ENCODE assay signal across 1 cellular context in the genomic region with DNA sequence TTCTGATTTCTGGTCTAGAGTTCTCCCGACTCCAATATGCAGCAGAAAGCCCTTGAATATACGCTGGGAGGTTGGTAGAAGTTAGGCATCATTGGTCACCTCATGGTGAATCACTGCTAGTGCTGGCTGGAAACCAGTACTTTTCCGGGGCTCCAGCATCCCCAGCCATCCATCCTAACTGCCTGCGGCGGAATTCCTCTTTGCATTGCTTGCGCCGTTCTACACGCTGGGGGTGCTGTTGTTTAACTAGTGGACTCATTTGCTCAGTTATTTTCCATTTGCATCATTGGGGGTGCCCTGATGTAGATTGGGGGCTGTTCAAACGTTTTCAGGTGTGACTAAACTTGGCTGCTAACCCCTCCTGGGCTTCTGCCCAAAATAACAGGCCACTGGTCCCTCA.
TF ChIP-seq lines count a peak whose summit lies in the region.

No MANE protein-coding gene starts in this region.

TF ChIP-seq in SK-N-SH treated with all-trans-retinoic acid at 6 μM for 48 hours, 23 proteins besides CTCF, POLR2A, EP300 and RAD21 (continued from another document):
- no peak for TF ChIP-seq ARNTL (CRISPR knock-in tag; IDR thresholded peaks at IDR 0.05; ENCODE audit: borderline replicate concordance, low read depth)
- TF ChIP-seq ZNF565 (CRISPR knock-in tag; conservative IDR thresholded peaks at IDR 0.05; ENCODE audit: low read depth), result no peak
- TF ChIP-seq, protein P1, sequence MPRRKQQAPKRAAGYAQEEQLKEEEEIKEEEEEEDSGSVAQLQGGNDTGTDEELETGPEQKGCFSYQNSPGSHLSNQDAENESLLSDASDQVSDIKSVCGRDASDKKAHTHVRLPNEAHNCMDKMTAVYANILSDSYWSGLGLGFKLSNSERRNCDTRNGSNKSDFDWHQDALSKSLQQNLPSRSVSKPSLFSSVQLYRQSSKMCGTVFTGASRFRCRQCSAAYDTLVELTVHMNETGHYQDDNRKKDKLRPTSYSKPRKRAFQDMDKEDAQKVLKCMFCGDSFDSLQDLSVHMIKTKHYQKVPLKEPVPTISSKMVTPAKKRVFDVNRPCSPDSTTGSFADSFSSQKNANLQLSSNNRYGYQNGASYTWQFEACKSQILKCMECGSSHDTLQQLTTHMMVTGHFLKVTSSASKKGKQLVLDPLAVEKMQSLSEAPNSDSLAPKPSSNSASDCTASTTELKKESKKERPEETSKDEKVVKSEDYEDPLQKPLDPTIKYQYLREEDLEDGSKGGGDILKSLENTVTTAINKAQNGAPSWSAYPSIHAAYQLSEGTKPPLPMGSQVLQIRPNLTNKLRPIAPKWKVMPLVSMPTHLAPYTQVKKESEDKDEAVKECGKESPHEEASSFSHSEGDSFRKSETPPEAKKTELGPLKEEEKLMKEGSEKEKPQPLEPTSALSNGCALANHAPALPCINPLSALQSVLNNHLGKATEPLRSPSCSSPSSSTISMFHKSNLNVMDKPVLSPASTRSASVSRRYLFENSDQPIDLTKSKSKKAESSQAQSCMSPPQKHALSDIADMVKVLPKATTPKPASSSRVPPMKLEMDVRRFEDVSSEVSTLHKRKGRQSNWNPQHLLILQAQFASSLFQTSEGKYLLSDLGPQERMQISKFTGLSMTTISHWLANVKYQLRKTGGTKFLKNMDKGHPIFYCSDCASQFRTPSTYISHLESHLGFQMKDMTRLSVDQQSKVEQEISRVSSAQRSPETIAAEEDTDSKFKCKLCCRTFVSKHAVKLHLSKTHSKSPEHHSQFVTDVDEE (CRISPR knock-in tag; IDR thresholded peaks at IDR 0.05), result no peak
